11 cellular contexts compared by ENCODE assay signal in genomic region chr10:75405201-75406143, GRCh38. TPM values are rescaled to one million over a fixed set of nuclear protein-coding genes. Genes with fewer than 3 reads are reported as not detected.
DNase-seq lines count a peak whose midpoint lies in the region; ATAC-seq and TF ChIP-seq lines count a peak whose summit lies in the region.
"Had no signal": no experiment of that assay in that cellular context is flagged by ENCODE, and none has a peak within 500 bp of the region (broad histone marks: within the 10 kb centered on the region; RNA-seq: fewer than 3 reads in every experiment).

No MANE protein-coding gene starts in this region.

- H3K9me3 ChIP-seq in BE2C = no peaks in the 10 kb centered on the region
- no peaks in the 10 kb centered on the region for H3K9me3 ChIP-seq in mucosa of stomach (ENCODE audit: control insufficient read depth, low read length)

- H3K4me1 ChIP-seq in BE2C = no peaks in the 10 kb centered on the region; the same call in 1 of the 2 replicates
- peaks cover 51% of the 10 kb centered on the region for H3K4me1 ChIP-seq in mucosa of stomach (ENCODE audit: control insufficient read depth, insufficient read depth, low read length)

- H3K27me3 ChIP-seq in BE2C (peaks cover 49% of the 10 kb centered on the region), mucosa of stomach (ENCODE audit: control insufficient read depth, insufficient read depth, low read length) (peaks cover 45% of the 10 kb centered on the region)

- H3K4me3 ChIP-seq in BE2C (ENCODE audit: low read depth, low read length) = peak overlapping the region; percentile 93
- H3K4me3 ChIP-seq in mucosa of stomach (ENCODE audit: low read length) = peak overlapping the region; percentile 57

- peaks cover 71% of the 10 kb centered on the region for H3K27me3 Mint-ChIP-seq in dendritic cell treated with granulocyte-macrophage colony-stimulating factor and Interleukin-4, amounts not matched to agents 40 ng/mL and 50 ng/mL, for 4 days

- TF ChIP-seq CTCF in BE2C (IDR thresholded peaks at IDR 0.05; ENCODE audit: low read depth, low read length) = no peak

- peaks cover 39% of the 10 kb centered on the region for H3K36me3 Mint-ChIP-seq in dendritic cell treated with granulocyte-macrophage colony-stimulating factor and Interleukin-4, amounts not matched to agents 40 ng/mL and 50 ng/mL, for 4 days (ENCODE audit: low read depth)

- ATAC-seq in GM19467 (IDR thresholded peaks at IDR 0.05; ENCODE audit: unreplicated experiment) = no peak

- intact Hi-C loops in dendritic cell treated with granulocyte-macrophage colony-stimulating factor and Interleukin-4, amounts not matched to agents 40 ng/mL and 50 ng/mL, for 4 days (cut with micrococcal nuclease) = loop anchor here (10.0 kb wide), 1 partner anchor 119 kb away; no protein-coding TSS in a partner anchor

- H3K9me3 Mint-ChIP-seq in dendritic cell treated with granulocyte-macrophage colony-stimulating factor and Interleukin-4, amounts not matched to agents 40 ng/mL and 50 ng/mL, for 4 days = no peaks in the 10 kb centered on the region

- peak overlapping the region; percentile 15 for H3K4me3 Mint-ChIP-seq in dendritic cell treated with granulocyte-macrophage colony-stimulating factor and Interleukin-4, amounts not matched to agents 40 ng/mL and 50 ng/mL, for 4 days

- peaks cover 46% of the 10 kb centered on the region for H3K4me1 Mint-ChIP-seq in dendritic cell treated with granulocyte-macrophage colony-stimulating factor and Interleukin-4, amounts not matched to agents 40 ng/mL and 50 ng/mL, for 4 days (ENCODE audit: low read depth)

- no peak for DNase-seq in BE2C
- peak; percentile 82 for DNase-seq in NCI-H146 (lab: John Stamatoyannopoulos, UW)
- no peak for DNase-seq in NAMALWA (ENCODE audit: low spot score)
- no peak for DNase-seq in activated naive CD4-positive, alpha-beta T cell treated with Interleukin-2 at 50 U/mL for 16 hours
- DNase-seq in H4 (ENCODE audit: low spot score) = no peak
- DNase-seq: activated CD4-positive, alpha-beta T cell treated with anti-CD3 and anti-CD28 coated beads, Interleukin-2, amount 50 U/mL, for 1 hour; DND-41; NCI-H1048 had no signal

- peak overlapping the region; percentile 34 for H3K9ac ChIP-seq in mucosa of stomach (ENCODE audit: low read length)

- H3K36me3 ChIP-seq in BE2C = no peaks in the 10 kb centered on the region
- H3K36me3 ChIP-seq in mucosa of stomach (ENCODE audit: control insufficient read depth, insufficient read depth, low read length) = no peaks in the 10 kb centered on the region

- no peak overlapping the region for H3K27ac Mint-ChIP-seq in dendritic cell treated with granulocyte-macrophage colony-stimulating factor and Interleukin-4, amounts not matched to agents 40 ng/mL and 50 ng/mL, for 4 days

RNA-seq across cellular contexts. Expression of gene ZNF503, which starts 3.9 kb away (rescaled TPM):
- 21.6 TPM for polyA plus RNA-seq in BE2C (2012; ENCODE audit: insufficient read depth, insufficient read length, low read depth)
- 3.4 and 3.7 TPM in 2 replicates for total RNA-seq in H4 (2014; rRNA removed; shearing (Covaris generic))

RNA-seq across cellular contexts. Expression of gene LRMDA, which starts 26.0 kb away (rescaled TPM):
- polyA plus RNA-seq in BE2C (2012; ENCODE audit: insufficient read depth, insufficient read length, low read depth) = 1.4 TPM
- total RNA-seq in H4 (2014; rRNA removed; shearing (Covaris generic)) = 0.10 TPM in 1 of 2 replicates, not detected in the other
